In genomic region chr7:138460176-138460648, GRCh38 we compare ENCODE assay signal across 8 cellular contexts. TPM values are rescaled to one million over a fixed set of nuclear protein-coding genes. Genes with fewer than 3 reads are reported as not detected.
A peak's percentile ranks its signal among the peaks of the same experiment; 100 is the strongest.
DNase-seq lines count a peak whose midpoint lies in the region; ATAC-seq and TF ChIP-seq lines count a peak whose summit lies in the region.

Gene TRIM24 (plus strand): TSS chr7:138460259. CDS start chr7:138460549, 290 bp downstream.

- intact Hi-C loops in mucosa of descending colon (cut with DNase I, micrococcal nuclease) = no loop called here
- intact Hi-C loops in vagina (cut with DNase I) = no loop called here

- TF ChIP-seq POLR2A in vagina (IDR thresholded peaks at IDR 0.05) = peak in 1 of 2 donors; percentile 78

- H3K4me3 ChIP-seq in ectodermal cell (ENCODE audit: insufficient read depth, low read depth, low read length) (peak within 1 kb of the TSS; percentile 89), mucosa of descending colon (peak within 1 kb of the TSS; percentile 66), vagina (peak within 1 kb of the TSS; percentile 84 to 97)

- DNase-seq in D341Med (ENCODE audit: low spot score) (peak; percentile 96), SK-MEL-5 (ENCODE audit: low read depth, low spot score) (no peak), mucosa of descending colon (peak in 1 of 3 donors; percentile 98), vagina (ENCODE audit: extremely low spot score in 2 of 2) (no peak), superior temporal gyrus (ENCODE audit: extremely low spot score) (no peak)

- no peaks in the 10 kb centered on the region for H3K36me3 ChIP-seq in ectodermal cell (ENCODE audit: control insufficient read depth, insufficient read depth, low read length)
- no peaks in the 10 kb centered on the region for H3K36me3 ChIP-seq in mucosa of descending colon (ENCODE audit: low read depth)
- H3K36me3 ChIP-seq in vagina = no peaks in the 10 kb centered on the region

- H3K4me1 ChIP-seq in ectodermal cell (ENCODE audit: control insufficient read depth, insufficient read depth, low read length) = peaks cover 15% of the 10 kb centered on the region
- peaks cover 6% of the 10 kb centered on the region for H3K4me1 ChIP-seq in mucosa of descending colon (ENCODE audit: low read depth)
- peaks cover 23% of the 10 kb centered on the region for H3K4me1 ChIP-seq in vagina

- 0% methylated on average over 59 of the region's 59 CpGs for WGBS in ectodermal cell, 2 experiments

- ATAC-seq in GM19397 (IDR thresholded peaks at IDR 0.05; ENCODE audit: unreplicated experiment) (peak; percentile 70), HG03439 (IDR thresholded peaks at IDR 0.05; ENCODE audit: unreplicated experiment) (peak; percentile 77), mucosa of descending colon (peak; percentile 90)

- H3K9me3 ChIP-seq in ectodermal cell (ENCODE audit: control insufficient read depth, low read length) = no peaks in the 10 kb centered on the region
- no peaks in the 10 kb centered on the region for H3K9me3 ChIP-seq in mucosa of descending colon
- H3K9me3 ChIP-seq in vagina = no peaks in the 10 kb centered on the region

- in situ Hi-C loops in SK-MEL-5 (cut with HindIII; ENCODE audit: low pct_unique_long_range_greater_than_20kb, low sequenced_read_pairs) = no loop called here

- H3K27ac ChIP-seq in ectodermal cell (ENCODE audit: insufficient read depth, low read depth, low read length, poor library complexity, severe bottlenecking) = peak within 1 kb of the TSS; percentile 92
- peak within 1 kb of the TSS; percentile 95 for H3K27ac ChIP-seq in vagina

- TF ChIP-seq CTCF in mucosa of descending colon (IDR thresholded peaks at IDR 0.05) (no peak), vagina (IDR thresholded peaks at IDR 0.05) (no peak)

- H3K27me3 ChIP-seq in ectodermal cell (ENCODE audit: control insufficient read depth, insufficient read depth, low read length, poor library complexity, severe bottlenecking) (no peaks in the 10 kb centered on the region), vagina (no peaks in the 10 kb centered on the region)

RNA-seq across cellular contexts. Expression of gene TRIM24, which starts in this region (rescaled TPM):
- total RNA-seq in SK-MEL-5 (2014; rRNA removed; shearing (Covaris generic)) = 11.9 and 12.7 TPM in 2 replicates
- polyA plus RNA-seq in SK-MEL-5 (2015; cell fraction: cytosol; rRNA removed) = 13.7 and 16.6 TPM in 2 replicates
- polyA plus RNA-seq in SK-MEL-5 (2015; cell fraction: nucleus; rRNA removed) = 12.5 and 13.9 TPM in 2 replicates
- polyA plus RNA-seq in ectodermal cell (2013, experiment 1 of 4) = 84.7 TPM
- polyA plus RNA-seq in ectodermal cell (2013, experiment 2 of 4) = 102 TPM
- polyA plus RNA-seq in ectodermal cell (2013, experiment 3 of 4) = 81.7 TPM
- 87.9 TPM for polyA plus RNA-seq in ectodermal cell (2013, experiment 4 of 4)
- total RNA-seq in mucosa of descending colon = 10 to 100 TPM; 17.5 to 21.2 (median 18.9) TPM
- total RNA-seq in vagina = 12.5 TPM
